ENCODE assay signal across 9 cellular contexts in genomic region chr5:110899566-110900412, GRCh38.
A peak's percentile ranks its signal among the peaks of the same experiment; 100 is the strongest.
DNase-seq lines count a peak whose midpoint lies in the region; ATAC-seq and TF ChIP-seq lines count a peak whose summit lies in the region.
"Had no signal": no experiment of that assay in that cellular context is flagged by ENCODE, and none has a peak within 500 bp of the region (broad histone marks: within the 10 kb centered on the region; RNA-seq: fewer than 3 reads in every experiment).

No MANE protein-coding gene starts in this region.

- ATAC-seq in GM19328 (IDR thresholded peaks at IDR 0.05; ENCODE audit: unreplicated experiment) (peak; percentile 63), HG02798 (IDR thresholded peaks at IDR 0.05; ENCODE audit: poor library complexity, unreplicated experiment) (peak; percentile 90)

- peak; percentile 48 for DNase-seq in LHCN-M2 (ENCODE audit: low read depth)
- DNase-seq in kidney glomerular epithelial cell (lab: John Stamatoyannopoulos, UW) = peak; percentile 61
- no peak for DNase-seq in HEK293T (ENCODE audit: extremely low spot score)
- no peak for DNase-seq in MM.1S
- DNase-seq in suprapubic skin (ENCODE audit: low spot score in 2 of 2) = no peak
- DNase-seq in germinal center (ENCODE audit: low spot score) = no peak
- DNase-seq: NCI-H187 had no signal

- no peak for TF ChIP-seq EP300 in suprapubic skin (IDR thresholded peaks at IDR 0.05)

- H3F3A ChIP-seq in MM.1S (ENCODE audit: insufficient read depth, low read length) = no peaks in the 10 kb centered on the region

- no peak overlapping the region for H3K9ac ChIP-seq in MM.1S (ENCODE audit: low read length)

- WGBS in suprapubic skin = 68% methylated on average over 4 of the region's 4 CpGs

- H3K9me3 ChIP-seq in MM.1S (replicated peaks; ENCODE audit: insufficient read depth, low read length) (no peaks in the 10 kb centered on the region), suprapubic skin (no peaks in the 10 kb centered on the region)

- TF ChIP-seq CTCF in MM.1S (IDR thresholded peaks at IDR 0.05; ENCODE audit: low read length) (no peak), suprapubic skin (IDR thresholded peaks at IDR 0.05) (no peak)

- no peaks in the 10 kb centered on the region for H3K36me3 ChIP-seq in MM.1S (replicated peaks; ENCODE audit: insufficient read depth, low read length)
- H3K36me3 ChIP-seq in suprapubic skin = no peaks in the 10 kb centered on the region

- H2AFZ ChIP-seq in MM.1S (ENCODE audit: low read length) = no peak overlapping the region

- H4K20me1 ChIP-seq in MM.1S (ENCODE audit: insufficient read depth, low read length) = no peaks in the 10 kb centered on the region

- TF ChIP-seq POLR2A in suprapubic skin (IDR thresholded peaks at IDR 0.05) = no peak

- H3K4me2 ChIP-seq in MM.1S (ENCODE audit: low read depth, low read length) = no peak overlapping the region

- H3K9me2 ChIP-seq in MM.1S (replicated peaks; ENCODE audit: insufficient read depth, low read length) = no peaks in the 10 kb centered on the region

- POLR2A ChIA-PET in HEK293T (lab: Yijun Ruan, JAX) = no interaction called here

- H3K4me1 ChIP-seq in MM.1S (ENCODE audit: low read length) = no peaks in the 10 kb centered on the region
- no peaks in the 10 kb centered on the region for H3K4me1 ChIP-seq in suprapubic skin

- H3K4me3 ChIP-seq in MM.1S (ENCODE audit: low read length) (no peak overlapping the region), suprapubic skin (no peak overlapping the region)

- H3K27ac ChIP-seq in MM.1S (ENCODE audit: low read length) (no peak overlapping the region), suprapubic skin (no peak overlapping the region)

- H3K27me3 ChIP-seq in MM.1S (replicated peaks; ENCODE audit: insufficient read depth, low read length) (no peaks in the 10 kb centered on the region), suprapubic skin (no peaks in the 10 kb centered on the region)

- H3K79me2 ChIP-seq in MM.1S (ENCODE audit: low read length) = no peaks in the 10 kb centered on the region

- CTCF ChIA-PET in HEK293T (lab: Yijun Ruan, JAX) = no interaction called here

TF ChIP-seq in HEK293T, 16 proteins besides CTCF, POLR2A, EP300 and RAD21:
- TF ChIP-seq ZNF384 (IDR thresholded peaks at IDR 0.05) (no peak), NFRKB (IDR thresholded peaks at IDR 0.05) (no peak), ELF4 (IDR thresholded peaks at IDR 0.05) (no peak), PKNOX1 (IDR thresholded peaks at IDR 0.05) (no peak), ARNT (IDR thresholded peaks at IDR 0.05) (no peak), FOXM1 (IDR thresholded peaks at IDR 0.05; ENCODE audit: borderline replicate concordance) (no peak), FOXA1 (IDR thresholded peaks at IDR 0.05) (no peak), L3MBTL2 (conservative IDR thresholded peaks at IDR 0.05) (no peak), SP1 (IDR thresholded peaks at IDR 0.05) (no peak), CTBP1 (IDR thresholded peaks at IDR 0.05; ENCODE audit: borderline replicate concordance) (no peak), BHLHE40 (IDR thresholded peaks at IDR 0.05; ENCODE audit: borderline replicate concordance) (no peak), HDGF (IDR thresholded peaks at IDR 0.05; ENCODE audit: borderline replicate concordance) (no peak), SUZ12 (IDR thresholded peaks at IDR 0.05) (no peak), LEF1 (IDR thresholded peaks at IDR 0.05; ENCODE audit: borderline replicate concordance) (no peak), FOXK2 (IDR thresholded peaks at IDR 0.05) (no peak), TARDBP (IDR thresholded peaks at IDR 0.05) (no peak)

Comparison
In these comparisons a context has a peak if more than half of its experiments do, and no peak if none do; other contexts are left out.
1. DNase-seq: peak in LHCN-M2 (single experiment) and kidney glomerular epithelial cell (single experiment); none in HEK293T (single experiment), MM.1S (single experiment), suprapubic skin (0 of 2) and germinal center (single experiment).